Comparison of ENCODE assay signal across 8 cellular contexts in the genomic region with DNA sequence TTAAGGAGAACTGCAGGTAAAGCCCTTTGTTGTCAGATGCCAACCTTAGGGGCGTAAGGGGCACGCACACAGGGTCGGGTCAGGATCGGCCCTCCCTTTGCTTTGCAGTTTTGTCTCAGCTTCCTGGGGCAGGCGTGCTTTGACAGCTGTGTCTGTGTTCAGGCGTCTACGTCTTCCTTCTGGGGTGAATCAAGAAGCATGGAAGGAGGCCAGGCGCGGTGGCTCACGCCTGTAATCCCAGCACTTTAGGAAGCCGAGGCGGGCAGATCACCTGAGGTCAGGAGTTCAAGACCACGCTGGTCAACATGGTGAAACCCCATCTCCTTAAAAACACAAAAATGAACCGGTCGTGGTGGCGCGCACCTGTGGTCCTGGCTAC. TPM values are rescaled to one million over a fixed set of nuclear protein-coding genes. Genes with fewer than 3 reads are reported as not detected.
DNase-seq lines count a peak whose midpoint lies in the region; ATAC-seq and TF ChIP-seq lines count a peak whose summit lies in the region.

No MANE protein-coding gene starts in this region.

- H3K27ac ChIP-seq in BLaER1 treated with 17β-estradiol and CSF1 and Interleukin-3, amounts not matched to agents 10 nM and 100 nM: peak overlapping the region in 5 of 11 experiments; percentile 90 to 93 (median 91); a peak in 8 of 22 replicates
- H3K27ac ChIP-seq in dorsolateral prefrontal cortex: no peak overlapping the region
- H3K27ac ChIP-seq in neural cell (ENCODE audit: low read length): no peak overlapping the region

- no peak for TF ChIP-seq EP300 in neural cell (conservative IDR thresholded peaks at IDR 0.05; ENCODE audit: poor library complexity, severe bottlenecking)

- no peaks in the 10 kb centered on the region for H3K27me3 ChIP-seq in BLaER1 treated with 17β-estradiol and CSF1 and Interleukin-3, amounts not matched to agents 10 nM and 100 nM
- H3K27me3 ChIP-seq in dorsolateral prefrontal cortex: no peaks in the 10 kb centered on the region
- H3K27me3 ChIP-seq in neural cell (ENCODE audit: insufficient read depth, low read depth, low read length): no peaks in the 10 kb centered on the region

- TF ChIP-seq CTCF in LNCaP clone FGC (IDR thresholded peaks at IDR 0.05; ENCODE audit: control insufficient read depth, extremely low read depth, insufficient read depth) (no peak), dorsolateral prefrontal cortex (IDR thresholded peaks at IDR 0.05 in 54 of 56, conservative IDR thresholded peaks at IDR 0.05 in 2 of 56; ENCODE audit: low read depth in 1 of 56, partially characterized antibody in 56 of 56) (no peak), neural cell (IDR thresholded peaks at IDR 0.05; ENCODE audit: poor library complexity, severe bottlenecking) (no peak), GM20000 (IDR thresholded peaks at IDR 0.05; ENCODE audit: extremely low read depth, missing control alignments) (no peak)

- H2AFZ ChIP-seq in neural cell (ENCODE audit: low read depth, low read length): no peak overlapping the region

- peak overlapping the region; percentile 83 to 97 (median 94) for H3K9ac ChIP-seq in BLaER1 treated with 17β-estradiol and CSF1 and Interleukin-3, amounts not matched to agents 10 nM and 100 nM
- H3K9ac ChIP-seq in neural cell (ENCODE audit: low read length): peak overlapping the region; percentile 86

- H3K79me2 ChIP-seq in neural cell (replicated peaks; ENCODE audit: insufficient read depth, low read length): peaks cover 40% of the 10 kb centered on the region

- H3F3A ChIP-seq in neural cell (ENCODE audit: insufficient read depth, low read length, poor library complexity, severe bottlenecking): no peaks in the 10 kb centered on the region

- H3K4me1 ChIP-seq in BLaER1 treated with 17β-estradiol and CSF1 and Interleukin-3, amounts not matched to agents 10 nM and 100 nM: peaks cover 25 to 47% (median 38%) of the 10 kb centered on the region in 10 experiments

- H3K9me2 ChIP-seq in neural cell (ENCODE audit: insufficient read depth, low read length): no peaks in the 10 kb centered on the region

- no peak for TF ChIP-seq RAD21 in neural cell (conservative IDR thresholded peaks at IDR 0.05)

- peaks cover 12 to 30% (median 21%) of the 10 kb centered on the region in 11 experiments for H3K9me3 ChIP-seq in BLaER1 treated with 17β-estradiol and CSF1 and Interleukin-3, amounts not matched to agents 10 nM and 100 nM (replicated peaks in 1 of 11)
- no peaks in the 10 kb centered on the region for H3K9me3 ChIP-seq in neural cell (ENCODE audit: low read length)

- intact Hi-C loops in dorsolateral prefrontal cortex (cut with DNase I): loop anchor here (5.0 to 10.0 kb wide), 4 partner anchors 52 to 353 kb away; a partner anchor contains a TSS

- no peak for DNase-seq in LNCaP clone FGC (ENCODE audit: low read depth)
- peak in 2 of 10 donors; percentile 24 to 39 for DNase-seq in dorsolateral prefrontal cortex
- no peak for DNase-seq in C1 segment of cervical spinal cord (lab: John Stamatoyannopoulos, UW)
- DNase-seq in GM20000 (ENCODE audit: low spot score): no peak

- H3K4me2 ChIP-seq in BLaER1 treated with 17β-estradiol and CSF1 and Interleukin-3, amounts not matched to agents 10 nM and 100 nM: peak overlapping the region; percentile 91 to 99 (median 98)
- H3K4me2 ChIP-seq in neural cell (ENCODE audit: low read length): peak overlapping the region; percentile 42

- peaks cover 76 to 84% (median 80%) of the 10 kb centered on the region in 11 experiments for H3K36me3 ChIP-seq in BLaER1 treated with 17β-estradiol and CSF1 and Interleukin-3, amounts not matched to agents 10 nM and 100 nM
- peaks cover 6% of the 10 kb centered on the region for H3K36me3 ChIP-seq in neural cell (ENCODE audit: insufficient read depth, low read length)

- H3K4me3 ChIP-seq in BLaER1 treated with 17β-estradiol and CSF1 and Interleukin-3, amounts not matched to agents 10 nM and 100 nM: peak overlapping the region; percentile 79 to 99 (median 95)
- H3K4me3 ChIP-seq in LNCaP clone FGC (ENCODE audit: low read depth, low read length) (peak overlapping the region; percentile 95), dorsolateral prefrontal cortex (peak overlapping the region in 50 of 59 donors; percentile 72 to 100 (median 94)), neural cell (ENCODE audit: low read length) (peak overlapping the region; percentile 96)

- H4K20me1 ChIP-seq in BLaER1 treated with 17β-estradiol and CSF1 and Interleukin-3, amounts not matched to agents 10 nM and 100 nM: peaks cover 16 to 88% (median 59%) of the 10 kb centered on the region in 11 experiments; a peak in 21 of 22 replicates
- no peaks in the 10 kb centered on the region for H4K20me1 ChIP-seq in neural cell (ENCODE audit: insufficient read depth)

- ATAC-seq in HG02938 (IDR thresholded peaks at IDR 0.05; ENCODE audit: unreplicated experiment) (no peak), HG03342 (IDR thresholded peaks at IDR 0.05; ENCODE audit: unreplicated experiment) (no peak)

TF ChIP-seq in neural cell, 6 proteins besides CTCF, POLR2A, EP300 and RAD21:
- no peak for TF ChIP-seq POLR2AphosphoS5 (IDR thresholded peaks at IDR 0.05)
- TF ChIP-seq TAF1 (IDR thresholded peaks at IDR 0.05; ENCODE audit: low read depth): no peak
- TF ChIP-seq MXI1 (conservative IDR thresholded peaks at IDR 0.05; ENCODE audit: poor library complexity, severe bottlenecking): no peak
- TF ChIP-seq EZH2 (IDR thresholded peaks at IDR 0.05; ENCODE audit: borderline replicate concordance, insufficient read depth, low read length, poor library complexity, severe bottlenecking): no peak
- TF ChIP-seq SMC3 (conservative IDR thresholded peaks at IDR 0.05; ENCODE audit: poor library complexity): no peak
- TF ChIP-seq, protein P1, sequence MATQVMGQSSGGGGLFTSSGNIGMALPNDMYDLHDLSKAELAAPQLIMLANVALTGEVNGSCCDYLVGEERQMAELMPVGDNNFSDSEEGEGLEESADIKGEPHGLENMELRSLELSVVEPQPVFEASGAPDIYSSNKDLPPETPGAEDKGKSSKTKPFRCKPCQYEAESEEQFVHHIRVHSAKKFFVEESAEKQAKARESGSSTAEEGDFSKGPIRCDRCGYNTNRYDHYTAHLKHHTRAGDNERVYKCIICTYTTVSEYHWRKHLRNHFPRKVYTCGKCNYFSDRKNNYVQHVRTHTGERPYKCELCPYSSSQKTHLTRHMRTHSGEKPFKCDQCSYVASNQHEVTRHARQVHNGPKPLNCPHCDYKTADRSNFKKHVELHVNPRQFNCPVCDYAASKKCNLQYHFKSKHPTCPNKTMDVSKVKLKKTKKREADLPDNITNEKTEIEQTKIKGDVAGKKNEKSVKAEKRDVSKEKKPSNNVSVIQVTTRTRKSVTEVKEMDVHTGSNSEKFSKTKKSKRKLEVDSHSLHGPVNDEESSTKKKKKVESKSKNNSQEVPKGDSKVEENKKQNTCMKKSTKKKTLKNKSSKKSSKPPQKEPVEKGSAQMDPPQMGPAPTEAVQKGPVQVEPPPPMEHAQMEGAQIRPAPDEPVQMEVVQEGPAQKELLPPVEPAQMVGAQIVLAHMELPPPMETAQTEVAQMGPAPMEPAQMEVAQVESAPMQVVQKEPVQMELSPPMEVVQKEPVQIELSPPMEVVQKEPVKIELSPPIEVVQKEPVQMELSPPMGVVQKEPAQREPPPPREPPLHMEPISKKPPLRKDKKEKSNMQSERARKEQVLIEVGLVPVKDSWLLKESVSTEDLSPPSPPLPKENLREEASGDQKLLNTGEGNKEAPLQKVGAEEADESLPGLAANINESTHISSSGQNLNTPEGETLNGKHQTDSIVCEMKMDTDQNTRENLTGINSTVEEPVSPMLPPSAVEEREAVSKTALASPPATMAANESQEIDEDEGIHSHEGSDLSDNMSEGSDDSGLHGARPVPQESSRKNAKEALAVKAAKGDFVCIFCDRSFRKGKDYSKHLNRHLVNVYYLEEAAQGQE (IDR thresholded peaks at IDR 0.05; ENCODE audit: borderline replicate concordance): no peak

RNA-seq across cellular contexts. Expression of a gene that starts 1.3 kb away (rescaled TPM):
- total RNA-seq in dorsolateral prefrontal cortex: 10 to 100 TPM; 18.4 to 46.9 (median 28.4) TPM
- polyA plus RNA-seq in neural cell: 60.8 and 67.5 TPM in 2 replicates
- polyA minus RNA-seq in neural cell: 20.6 and 25.8 TPM in 2 replicates

RNA-seq across cellular contexts. Expression of a gene that starts 1.4 kb away (rescaled TPM):
- total RNA-seq in dorsolateral prefrontal cortex: 10 to 100 TPM; 37.8 to 65.5 (median 48.4) TPM
- 70.9 and 78.0 TPM in 2 replicates for polyA plus RNA-seq in neural cell
- 24.1 and 24.7 TPM in 2 replicates for polyA minus RNA-seq in neural cell

RNA-seq across cellular contexts. Expression of a gene that starts 12.7 kb away (rescaled TPM):
- total RNA-seq in dorsolateral prefrontal cortex: 10 to 100 TPM in 54 of 120 experiments, 1 to 10 TPM in 59, under 1 TPM in 3, not detected in 4; 0.70 to 53.7 (median 9.1) TPM
- polyA plus RNA-seq in neural cell: 9.4 TPM in 1 of 2 replicates, not detected in the other
- polyA minus RNA-seq in neural cell: not detected in 2 replicates

RNA-seq across cellular contexts. Expression of a gene that starts 27.3 kb away (rescaled TPM):
- total RNA-seq in dorsolateral prefrontal cortex: 10 to 100 TPM in 115 of 120 experiments, 1 to 10 TPM in 5; 7.8 to 33.9 (median 16.9) TPM
- 65.2 and 83.6 TPM in 2 replicates for polyA plus RNA-seq in neural cell
- polyA minus RNA-seq in neural cell: 9.1 and 11.4 TPM in 2 replicates

RNA-seq across cellular contexts. Expression of a gene that starts 30.4 kb away (rescaled TPM):
- 10 to 100 TPM; 15.1 to 78.0 (median 33.5) TPM for total RNA-seq in dorsolateral prefrontal cortex
- polyA plus RNA-seq in neural cell: 52.1 and 61.8 TPM in 2 replicates
- 15.3 and 19.4 TPM in 2 replicates for polyA minus RNA-seq in neural cell
